Comparison of ENCODE assay signal across 24 cellular contexts in the genomic region with DNA sequence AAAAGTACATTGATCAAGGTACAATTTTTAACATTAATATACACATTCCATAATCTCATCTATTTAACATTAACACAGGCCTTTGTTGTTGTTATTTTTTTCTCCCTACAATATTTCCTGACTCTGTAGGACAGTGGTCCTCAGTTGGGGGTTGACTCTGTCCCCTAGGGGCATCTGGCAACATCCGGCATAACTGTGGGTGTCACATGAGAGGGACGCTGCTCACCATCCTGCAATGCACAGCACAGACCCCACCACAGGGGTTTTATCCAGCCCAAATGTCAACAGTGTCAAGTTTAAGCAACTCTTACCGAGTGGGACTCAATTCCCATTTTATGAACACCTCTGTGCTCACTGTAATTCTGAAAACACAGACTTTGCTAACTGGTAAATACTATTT. TPM values are rescaled to one million over a fixed set of nuclear protein-coding genes. Genes with fewer than 3 reads are reported as not detected.
DNase-seq lines count a peak whose midpoint lies in the region; ATAC-seq, FAIRE-seq and TF ChIP-seq lines count a peak whose summit lies in the region.
"Had no signal": no experiment of that assay in that cellular context is flagged by ENCODE, and none has a peak within 500 bp of the region (broad histone marks: within the 10 kb centered on the region; RNA-seq: fewer than 3 reads in every experiment).

No MANE protein-coding gene starts in this region.

- TF ChIP-seq CTCF in GM23338 (conservative IDR thresholded peaks at IDR 0.05; ENCODE audit: low read depth in 2 of 2) (no peak), GM12878 (IDR thresholded peaks at IDR 0.05 in 2 of 3, conservative IDR thresholded peaks at IDR 0.05 in 1 of 3; ENCODE audit: control insufficient read depth in 2 of 3, extremely low read depth in 1 of 3, insufficient read depth in 1 of 3, low read depth in 3 of 3, low read length in 3 of 3) (no peak), natural killer cell (IDR thresholded peaks at IDR 0.05) (no peak), osteoblast (IDR thresholded peaks at IDR 0.05; ENCODE audit: extremely low read depth, low read depth, low read length) (no peak), Peyer's patch (IDR thresholded peaks at IDR 0.05) (no peak)

- H3K27me3 Mint-ChIP-seq in activated CD4-positive, alpha-beta memory T cell treated with anti-CD3 and anti-CD28 coated beads for 36 hours: no peaks in the 10 kb centered on the region
- H3K27me3 Mint-ChIP-seq in activated CD4-positive, alpha-beta memory T cell treated with anti-CD3 and anti-CD28 coated beads, Interleukin-2, amount 10 ng/mL, durations not matched to agents 7 days and 5 days: no peaks in the 10 kb centered on the region
- H3K27me3 Mint-ChIP-seq in GM23338 (ENCODE audit: insufficient read depth, low read depth, poor library complexity): no peaks in the 10 kb centered on the region
- H3K27me3 Mint-ChIP-seq in natural killer cell (ENCODE audit: low read depth in 2 of 2): no peaks in the 10 kb centered on the region

- no peaks in the 10 kb centered on the region for H3K9me2 ChIP-seq in GM23338 (ENCODE audit: insufficient read depth)

- no peaks in the 10 kb centered on the region for H3K9me3 Mint-ChIP-seq in activated CD4-positive, alpha-beta memory T cell treated with anti-CD3 and anti-CD28 coated beads for 36 hours
- H3K9me3 Mint-ChIP-seq in activated CD4-positive, alpha-beta memory T cell treated with anti-CD3 and anti-CD28 coated beads, Interleukin-2, amount 10 ng/mL, durations not matched to agents 7 days and 5 days: no peaks in the 10 kb centered on the region
- H3K9me3 Mint-ChIP-seq in GM23338: no peaks in the 10 kb centered on the region
- no peaks in the 10 kb centered on the region for H3K9me3 Mint-ChIP-seq in natural killer cell
- H3K9me3 Mint-ChIP-seq: CD8-positive, alpha-beta memory T cell had no signal

- 74% methylated on average over 3 of the region's 3 CpGs for WGBS in GM12878 (ENCODE audit: insufficient coverage, insufficient replicate concordance, low lambda C conversion rate, missing lambda C conversion rate)

- H3K4me1 ChIP-seq in GM23338 (ENCODE audit: insufficient read depth): peaks cover 6% of the 10 kb centered on the region
- peaks cover 4% of the 10 kb centered on the region; the same call in 1 of the 2 replicates for H3K4me1 ChIP-seq in GM12878 (ENCODE audit: control insufficient read depth, insufficient read depth, low read length)
- H3K4me1 ChIP-seq in osteoblast (ENCODE audit: insufficient read depth, low read length): no peaks in the 10 kb centered on the region
- H3K4me1 ChIP-seq in Peyer's patch: peaks cover 0 to 10% (median 3%) of the 10 kb centered on the region in 4 donors
- H3K4me1 ChIP-seq: BE2C had no signal

- H3K27me3 ChIP-seq in GM23338 (ENCODE audit: insufficient read depth) (no peaks in the 10 kb centered on the region), GM12878 (replicated peaks in 1 of 2; ENCODE audit: control insufficient read depth in 2 of 2, insufficient read depth in 2 of 2, low read length in 1 of 2) (no peaks in the 10 kb centered on the region), osteoblast (ENCODE audit: insufficient read depth, low read length) (no peaks in the 10 kb centered on the region), Peyer's patch (no peaks in the 10 kb centered on the region)
- H3K27me3 ChIP-seq: BE2C had no signal

- H3K36me3 Mint-ChIP-seq in activated CD4-positive, alpha-beta memory T cell treated with anti-CD3 and anti-CD28 coated beads for 36 hours: peaks cover 42% of the 10 kb centered on the region
- peaks cover 62% of the 10 kb centered on the region for H3K36me3 Mint-ChIP-seq in activated CD4-positive, alpha-beta memory T cell treated with anti-CD3 and anti-CD28 coated beads, Interleukin-2, amount 10 ng/mL, durations not matched to agents 7 days and 5 days (ENCODE audit: low read depth)
- peaks cover 42% of the 10 kb centered on the region for H3K36me3 Mint-ChIP-seq in GM23338 (ENCODE audit: low read depth)
- peaks cover 7% of the 10 kb centered on the region for H3K36me3 Mint-ChIP-seq in natural killer cell

- no peak overlapping the region for H3K4me3 Mint-ChIP-seq in activated CD4-positive, alpha-beta memory T cell treated with anti-CD3 and anti-CD28 coated beads for 36 hours
- H3K4me3 Mint-ChIP-seq in activated CD4-positive, alpha-beta memory T cell treated with anti-CD3 and anti-CD28 coated beads, Interleukin-2, amount 10 ng/mL, durations not matched to agents 7 days and 5 days: no peak overlapping the region
- H3K4me3 Mint-ChIP-seq in GM23338 (no peak overlapping the region), natural killer cell (no peak overlapping the region)
- H3K4me3 Mint-ChIP-seq: CD8-positive, alpha-beta memory T cell had no signal

- H3K9me3 ChIP-seq in GM12878 (replicated peaks; ENCODE audit: control insufficient read depth, insufficient read depth, low read length): no peaks in the 10 kb centered on the region
- H3K9me3 ChIP-seq in osteoblast (ENCODE audit: low read depth, low read length): no peaks in the 10 kb centered on the region
- no peaks in the 10 kb centered on the region for H3K9me3 ChIP-seq in Peyer's patch
- H3K9me3 ChIP-seq: BE2C, HAP-1 had no signal

- intact Hi-C loops in activated CD4-positive, alpha-beta memory T cell treated with anti-CD3 and anti-CD28 coated beads for 36 hours (cut with micrococcal nuclease): no loop called here
- intact Hi-C loops in GM12878 (cut with micrococcal nuclease; ENCODE audit: unreplicated experiment) (loop anchor here (5.0 kb wide), 1 partner anchor 53 kb away; a partner anchor contains a TSS), natural killer cell (cut with micrococcal nuclease) (no loop called here)

- DNase-seq in activated CD4-positive, alpha-beta memory T cell treated with anti-CD3 and anti-CD28 coated beads for 36 hours: no peak
- DNase-seq in activated CD4-positive, alpha-beta memory T cell treated with anti-CD3 and anti-CD28 coated beads, Interleukin-2, amount 10 ng/mL, durations not matched to agents 7 days and 5 days: no peak
- no peak for DNase-seq in GM23338 (ENCODE audit: low spot score)
- DNase-seq in GM12878 (ENCODE audit: low read depth, low spot score): no peak
- no peak for DNase-seq in natural killer cell
- DNase-seq in osteoblast (ENCODE audit: insufficient read length, low spot score, missing footprints): no peak
- no peak for DNase-seq in Peyer's patch
- DNase-seq: 8988T; BE2C; CD8-positive, alpha-beta memory T cell; DMS79; NCI-H187 treated with DMSO at 0.1 percent for 48 hours; NCI-H2171; NCI-H446; NCI-H69; NK-92 treated with Interleukin-12 subunit alpha and Interleukin-12 subunit beta, amount 100 ng/mL, for 24 hours; RPMI8226; SIG-M5 had no signal

- H3K27ac ChIP-seq in GM23338 (ENCODE audit: low read depth): no peak overlapping the region; the same call in 1 of the 2 replicates
- H3K27ac ChIP-seq in GM12878 (ENCODE audit: control insufficient read depth, insufficient read depth): no peak overlapping the region
- H3K27ac ChIP-seq in osteoblast (ENCODE audit: low read depth, low read length): no peak overlapping the region
- H3K27ac ChIP-seq in Peyer's patch: no peak overlapping the region
- H3K27ac ChIP-seq: KMS-11 had no signal

- in situ Hi-C loops in GM12878 (cut with MboI): no loop called here

- TF ChIP-seq RAD21 in GM12878 (IDR thresholded peaks at IDR 0.05; ENCODE audit: insufficient read depth, low read depth, low read length): no peak

- no peak for FAIRE-seq in GM12878 (lab: Jason Lieb, UNC)
- FAIRE-seq: D721Med had no signal

- TSS peak; percentile 23 for BruUV-seq in GM12878 (replicated peaks; lab: Mats Ljungman, UMichigan)

- H3K79me2 ChIP-seq in GM23338 (replicated peaks; ENCODE audit: insufficient read depth) (peaks cover 24% of the 10 kb centered on the region), GM12878 (ENCODE audit: control insufficient read depth, insufficient read depth, low read length) (peaks cover 25% of the 10 kb centered on the region), osteoblast (ENCODE audit: insufficient read depth, low read length) (peaks cover 22% of the 10 kb centered on the region)

- POLR2A ChIA-PET in activated CD4-positive, alpha-beta memory T cell treated with anti-CD3 and anti-CD28 coated beads for 36 hours (lab: Charles Lee): no interaction called here
- POLR2A ChIA-PET in activated CD4-positive, alpha-beta memory T cell treated with anti-CD3 and anti-CD28 coated beads, Interleukin-2, amount 10 ng/mL, durations not matched to agents 7 days and 5 days (lab: Charles Lee): no interaction called here
- POLR2A ChIA-PET in GM12878 (lab: Charles Lee): no interaction called here

- RAD21 ChIA-PET in GM12878 (lab: Charles Lee; ENCODE audit: unreplicated experiment): no interaction called here

- H2AFZ ChIP-seq in GM23338: no peak overlapping the region
- no peak overlapping the region for H2AFZ ChIP-seq in GM12878 (ENCODE audit: control insufficient read depth, low read depth, low read length)
- H2AFZ ChIP-seq in osteoblast (ENCODE audit: low read length): no peak overlapping the region

- no peak for ATAC-seq in GM23338
- no peak for ATAC-seq in GM12878
- ATAC-seq in natural killer cell: no peak
- no peak for ATAC-seq in HG02938 (IDR thresholded peaks at IDR 0.05; ENCODE audit: unreplicated experiment)

- TF ChIP-seq POLR2A in GM12878 (IDR thresholded peaks at IDR 0.05; ENCODE audit: low read depth, low read length): no peak
- no peak for TF ChIP-seq POLR2A in Peyer's patch (IDR thresholded peaks at IDR 0.05)

- H3K9ac ChIP-seq in GM12878 (ENCODE audit: control insufficient read depth, insufficient read depth, low read length): no peak overlapping the region
- H3K9ac ChIP-seq: KMS-11 had no signal

- CTCF ChIA-PET in activated CD4-positive, alpha-beta memory T cell treated with anti-CD3 and anti-CD28 coated beads for 36 hours (lab: Charles Lee): no interaction called here
- CTCF ChIA-PET in activated CD4-positive, alpha-beta memory T cell treated with anti-CD3 and anti-CD28 coated beads, Interleukin-2, amount 10 ng/mL, durations not matched to agents 7 days and 5 days (lab: Charles Lee): no interaction called here
- CTCF ChIA-PET in GM12878 (lab: Yijun Ruan, JAX): no interaction called here

- H3K36me3 ChIP-seq in GM23338 (ENCODE audit: insufficient read depth): peaks cover 51% of the 10 kb centered on the region
- peaks cover 2 to 12% of the 10 kb centered on the region in 2 experiments for H3K36me3 ChIP-seq in GM12878 (ENCODE audit: control insufficient read depth in 2 of 2, insufficient read depth in 2 of 2, low read length in 1 of 2)
- peaks cover 33% of the 10 kb centered on the region for H3K36me3 ChIP-seq in osteoblast (ENCODE audit: insufficient read depth, low read length)
- H3K36me3 ChIP-seq in Peyer's patch: peaks cover 0 to 46% (median 5%) of the 10 kb centered on the region in 3 donors

- H3K4me2 ChIP-seq in GM23338 (no peak overlapping the region), GM12878 (ENCODE audit: control insufficient read depth, insufficient read depth) (no peak overlapping the region), osteoblast (ENCODE audit: insufficient read depth, low read length) (no peak overlapping the region)
- H3K4me2 ChIP-seq: KMS-11 had no signal

- H3K27ac Mint-ChIP-seq in activated CD4-positive, alpha-beta memory T cell treated with anti-CD3 and anti-CD28 coated beads for 36 hours: peak overlapping the region; percentile 34
- H3K27ac Mint-ChIP-seq in activated CD4-positive, alpha-beta memory T cell treated with anti-CD3 and anti-CD28 coated beads, Interleukin-2, amount 10 ng/mL, durations not matched to agents 7 days and 5 days: no peak overlapping the region
- H3K27ac Mint-ChIP-seq in GM23338 (peak overlapping the region; percentile 60; the same call in 1 of the 2 replicates), natural killer cell (peak overlapping the region; percentile 73 to 78)

- peaks cover 41% of the 10 kb centered on the region for H3K4me1 Mint-ChIP-seq in activated CD4-positive, alpha-beta memory T cell treated with anti-CD3 and anti-CD28 coated beads for 36 hours (ENCODE audit: low read depth)
- peaks cover 59% of the 10 kb centered on the region for H3K4me1 Mint-ChIP-seq in activated CD4-positive, alpha-beta memory T cell treated with anti-CD3 and anti-CD28 coated beads, Interleukin-2, amount 10 ng/mL, durations not matched to agents 7 days and 5 days
- H3K4me1 Mint-ChIP-seq in GM23338 (peaks cover 13% of the 10 kb centered on the region), natural killer cell (peaks cover 32 to 36% of the 10 kb centered on the region in 2 donors)

- SMC1A ChIA-PET in GM12878 (lab: Charles Lee; ENCODE audit: uncharacterized antibody, unreplicated experiment): no interaction called here

- no peak overlapping the region for H3K4me3 ChIP-seq in GM23338
- H3K4me3 ChIP-seq in GM12878: no peak overlapping the region
- H3K4me3 ChIP-seq in osteoblast (ENCODE audit: insufficient read depth, low read length): no peak overlapping the region
- no peak overlapping the region for H3K4me3 ChIP-seq in Peyer's patch
- H3K4me3 ChIP-seq: HAP-1 had no signal

- peaks cover 37% of the 10 kb centered on the region for H3F3A ChIP-seq in GM23338 (replicated peaks; ENCODE audit: low read depth)

- no peak for TF ChIP-seq EP300 in GM12878 (IDR thresholded peaks at IDR 0.05; ENCODE audit: borderline replicate concordance in 1 of 2, control insufficient read depth in 1 of 2, low read depth in 2 of 2, low read length in 2 of 2)

- H4K20me1 ChIP-seq in GM23338 (replicated peaks; ENCODE audit: insufficient read depth): peaks cover 41% of the 10 kb centered on the region
- H4K20me1 ChIP-seq in GM12878 (ENCODE audit: control insufficient read depth, insufficient read depth): no peaks in the 10 kb centered on the region
- peaks cover 5% of the 10 kb centered on the region for H4K20me1 ChIP-seq in osteoblast (ENCODE audit: insufficient read depth, low read length)

RNA-seq across cellular contexts. Expression of a gene that starts 8.8 kb away (rescaled TPM):
- total RNA-seq in activated CD4-positive, alpha-beta memory T cell treated with anti-CD3 and anti-CD28 coated beads for 36 hours: 10 to 100 TPM; 83.1 to 83.8 TPM
- total RNA-seq in activated CD4-positive, alpha-beta memory T cell treated with anti-CD3 and anti-CD28 coated beads, Interleukin-2, amount 10 ng/mL, durations not matched to agents 7 days and 5 days: 10 to 100 TPM; 96.0 to 96.5 TPM
- 147 and 154 TPM in 2 replicates for total RNA-seq in GM23338 (2014; rRNA removed; shearing (Covaris generic))
- 99.0 and 119 TPM in 2 replicates for polyA plus RNA-seq in GM23338 (2016; fragmentation: Nextera tagmentation; extraction: Ambion mirVana)
- 154 and 155 TPM in 2 replicates for total RNA-seq in GM12878 (2013; cell fraction: nucleolus; rRNA removed)
- total RNA-seq in GM12878 (2014; rRNA removed): 112 and 150 TPM in 2 replicates
- 152 and 163 TPM in 2 replicates for total RNA-seq in GM12878 (2014; rRNA removed; fragmentation: Illumina TruSeq; extraction: Trizol)
- 85.5 and 88.4 TPM in 2 replicates for total RNA-seq in GM12878 (2021)
- polyA plus RNA-seq in GM12878 (2011; ENCODE audit: low read depth): 57.8 TPM
- polyA plus RNA-seq in GM12878 (2011; rRNA removed): 216 and 332 TPM in 2 replicates
- polyA plus RNA-seq in GM12878 (2011; cell fraction: cytosol; rRNA removed): 66.6 and 66.7 TPM in 2 replicates
- polyA plus RNA-seq in GM12878 (2011; cell fraction: nucleus; rRNA removed): 108 and 119 TPM in 2 replicates
- 79.7 and 106 TPM in 2 replicates for polyA plus RNA-seq in GM12878 (2012)
- 156 and 224 TPM in 2 replicates for polyA plus RNA-seq in GM12878 (2014; fragmentation: Illumina TruSeq; extraction: Trizol)
- polyA plus RNA-seq in GM12878 (2014; fragmentation: Nextera tagmentation; extraction: Ambion mirVana): 100 to 1,000 TPM; 156 to 223 TPM
- 129 and 158 TPM in 2 replicates for polyA plus RNA-seq in GM12878 (2014; rRNA removed)
- polyA plus RNA-seq in GM12878 (2016; fragmentation: Nextera tagmentation; extraction: Ambion mirVana): 100 to 1,000 TPM; 202 to 206 TPM
- 82.4 and 96.9 TPM in 2 replicates for polyA minus RNA-seq in GM12878 (2011; rRNA and poly(A)+ RNA removed)
- 27.1 and 29.8 TPM in 2 replicates for polyA minus RNA-seq in GM12878 (2011; cell fraction: cytosol; rRNA and poly(A)+ RNA removed)
- polyA minus RNA-seq in GM12878 (2011; cell fraction: nucleus; rRNA and poly(A)+ RNA removed): 39.7 and 57.8 TPM in 2 replicates
- 100 to 1,000 TPM; 156 to 229 (median 163) TPM for total RNA-seq in natural killer cell
- total RNA-seq in osteoblast: 104 and 123 TPM in 2 replicates
- 10 to 100 TPM; 52.0 to 71.0 (median 60.5) TPM for total RNA-seq in Peyer's patch

RNA-seq across cellular contexts. Expression of a gene that starts 14.5 kb away (rescaled TPM):
- not detected for total RNA-seq in activated CD4-positive, alpha-beta memory T cell treated with anti-CD3 and anti-CD28 coated beads for 36 hours
- total RNA-seq in activated CD4-positive, alpha-beta memory T cell treated with anti-CD3 and anti-CD28 coated beads, Interleukin-2, amount 10 ng/mL, durations not matched to agents 7 days and 5 days: not detected
- total RNA-seq in GM23338 (2014; rRNA removed; shearing (Covaris generic)): not detected in 2 replicates
- polyA plus RNA-seq in GM23338 (2016; fragmentation: Nextera tagmentation; extraction: Ambion mirVana) (not detected in 2 replicates), GM12878 (2011; rRNA removed) (not detected in 2 replicates), GM12878 (2014; fragmentation: Illumina TruSeq; extraction: Trizol) (0.06 TPM in 1 of 2 replicates, not detected in the other), GM12878 (2014; fragmentation: Nextera tagmentation; extraction: Ambion mirVana) (not detected), GM12878 (2014; rRNA removed) (not detected in 2 replicates), GM12878 (2016; fragmentation: Nextera tagmentation; extraction: Ambion mirVana) (not detected)
- total RNA-seq in GM12878 (2013; cell fraction: nucleolus; rRNA removed): not detected in 2 replicates
- total RNA-seq in GM12878 (2014; rRNA removed) (not detected in 2 replicates), GM12878 (2014; rRNA removed; fragmentation: Illumina TruSeq; extraction: Trizol) (not detected in 2 replicates), GM12878 (2021) (not detected in 2 replicates), natural killer cell (not detected), osteoblast (not detected in 2 replicates), Peyer's patch (not detected)
- not detected for polyA plus RNA-seq in GM12878 (2011; ENCODE audit: low read depth)
- not detected in 2 replicates for polyA plus RNA-seq in GM12878 (2011; cell fraction: cytosol; rRNA removed)
- polyA plus RNA-seq in GM12878 (2011; cell fraction: nucleus; rRNA removed): not detected in 2 replicates
- not detected in 2 replicates for polyA plus RNA-seq in GM12878 (2012)
- polyA minus RNA-seq in GM12878 (2011; rRNA and poly(A)+ RNA removed): not detected in 2 replicates
- polyA minus RNA-seq in GM12878 (2011; cell fraction: cytosol; rRNA and poly(A)+ RNA removed): not detected in 2 replicates
- not detected in 2 replicates for polyA minus RNA-seq in GM12878 (2011; cell fraction: nucleus; rRNA and poly(A)+ RNA removed)
- total RNA-seq: CD8-positive, alpha-beta memory T cell; G401; OCI-LY7 had no signal
- polyA plus RNA-seq: CD8-positive, alpha-beta memory T cell had no signal

RNA-seq across cellular contexts. Expression of a gene that starts 16.1 kb away (rescaled TPM):
- total RNA-seq in activated CD4-positive, alpha-beta memory T cell treated with anti-CD3 and anti-CD28 coated beads for 36 hours: 10 to 100 TPM; 18.1 to 19.4 TPM
- 10 to 100 TPM; 31.4 to 31.6 TPM for total RNA-seq in activated CD4-positive, alpha-beta memory T cell treated with anti-CD3 and anti-CD28 coated beads, Interleukin-2, amount 10 ng/mL, durations not matched to agents 7 days and 5 days
- total RNA-seq in GM23338 (2014; rRNA removed; shearing (Covaris generic)): 9.7 and 10.2 TPM in 2 replicates
- 6.0 TPM in 2 replicates for polyA plus RNA-seq in GM23338 (2016; fragmentation: Nextera tagmentation; extraction: Ambion mirVana)
- total RNA-seq in GM12878 (2013; cell fraction: nucleolus; rRNA removed): 35.7 and 36.6 TPM in 2 replicates
- total RNA-seq in GM12878 (2014; rRNA removed): 8.0 and 8.5 TPM in 2 replicates
- 6.1 and 6.3 TPM in 2 replicates for total RNA-seq in GM12878 (2014; rRNA removed; fragmentation: Illumina TruSeq; extraction: Trizol)
- total RNA-seq in GM12878 (2021): 9.0 and 11.1 TPM in 2 replicates
- polyA plus RNA-seq in GM12878 (2011; ENCODE audit: low read depth): 5.1 TPM
- 9.7 and 10.5 TPM in 2 replicates for polyA plus RNA-seq in GM12878 (2011; rRNA removed)
- 10.4 and 10.9 TPM in 2 replicates for polyA plus RNA-seq in GM12878 (2011; cell fraction: cytosol; rRNA removed)
- 31.1 and 31.4 TPM in 2 replicates for polyA plus RNA-seq in GM12878 (2011; cell fraction: nucleus; rRNA removed)
- polyA plus RNA-seq in GM12878 (2012): 6.1 and 8.4 TPM in 2 replicates
- polyA plus RNA-seq in GM12878 (2014; fragmentation: Illumina TruSeq; extraction: Trizol): 6.4 and 6.6 TPM in 2 replicates
- 1 to 10 TPM; 1.9 to 2.5 TPM for polyA plus RNA-seq in GM12878 (2014; fragmentation: Nextera tagmentation; extraction: Ambion mirVana)
- polyA plus RNA-seq in GM12878 (2014; rRNA removed): 8.4 and 8.8 TPM in 2 replicates
- 1 to 10 TPM; 6.5 to 7.7 TPM for polyA plus RNA-seq in GM12878 (2016; fragmentation: Nextera tagmentation; extraction: Ambion mirVana)
- polyA minus RNA-seq in GM12878 (2011; rRNA and poly(A)+ RNA removed): 25.3 and 25.7 TPM in 2 replicates
- polyA minus RNA-seq in GM12878 (2011; cell fraction: cytosol; rRNA and poly(A)+ RNA removed): 4.1 and 12.3 TPM in 2 replicates
- 12.3 and 15.5 TPM in 2 replicates for polyA minus RNA-seq in GM12878 (2011; cell fraction: nucleus; rRNA and poly(A)+ RNA removed)
- total RNA-seq in natural killer cell: 10 to 100 TPM; 56.3 to 59.6 (median 57.6) TPM
- total RNA-seq in osteoblast: 18.8 and 20.6 TPM in 2 replicates
- 10 to 100 TPM; 16.8 to 28.8 (median 22.3) TPM for total RNA-seq in Peyer's patch

RNA-seq across cellular contexts. Expression of a gene that starts 51.9 kb away (rescaled TPM):
- total RNA-seq in activated CD4-positive, alpha-beta memory T cell treated with anti-CD3 and anti-CD28 coated beads for 36 hours: 100 to 1,000 TPM; 107 TPM
- 10 to 100 TPM; 50.9 to 59.6 TPM for total RNA-seq in activated CD4-positive, alpha-beta memory T cell treated with anti-CD3 and anti-CD28 coated beads, Interleukin-2, amount 10 ng/mL, durations not matched to agents 7 days and 5 days
- total RNA-seq in GM23338 (2014; rRNA removed; shearing (Covaris generic)): 48.7 and 56.5 TPM in 2 replicates
- 51.2 and 62.6 TPM in 2 replicates for polyA plus RNA-seq in GM23338 (2016; fragmentation: Nextera tagmentation; extraction: Ambion mirVana)
- 89.9 and 93.0 TPM in 2 replicates for total RNA-seq in GM12878 (2013; cell fraction: nucleolus; rRNA removed)
- 58.5 and 64.6 TPM in 2 replicates for total RNA-seq in GM12878 (2014; rRNA removed)
- total RNA-seq in GM12878 (2014; rRNA removed; fragmentation: Illumina TruSeq; extraction: Trizol): 88.7 and 89.6 TPM in 2 replicates
- total RNA-seq in GM12878 (2021): 82.2 and 93.9 TPM in 2 replicates
- 24.6 TPM for polyA plus RNA-seq in GM12878 (2011; ENCODE audit: low read depth)
- 62.0 and 68.8 TPM in 2 replicates for polyA plus RNA-seq in GM12878 (2011; rRNA removed)
- 23.3 and 23.5 TPM in 2 replicates for polyA plus RNA-seq in GM12878 (2011; cell fraction: cytosol; rRNA removed)
- polyA plus RNA-seq in GM12878 (2011; cell fraction: nucleus; rRNA removed): 45.3 and 63.4 TPM in 2 replicates
- 37.8 and 48.2 TPM in 2 replicates for polyA plus RNA-seq in GM12878 (2012)
- polyA plus RNA-seq in GM12878 (2014; fragmentation: Illumina TruSeq; extraction: Trizol): 74.9 and 99.3 TPM in 2 replicates
- 10 to 100 TPM; 60.3 to 68.0 TPM for polyA plus RNA-seq in GM12878 (2014; fragmentation: Nextera tagmentation; extraction: Ambion mirVana)
- 61.7 and 66.3 TPM in 2 replicates for polyA plus RNA-seq in GM12878 (2014; rRNA removed)
- polyA plus RNA-seq in GM12878 (2016; fragmentation: Nextera tagmentation; extraction: Ambion mirVana): 100 to 1,000 TPM; 115 to 118 TPM
- 34.4 and 44.0 TPM in 2 replicates for polyA minus RNA-seq in GM12878 (2011; rRNA and poly(A)+ RNA removed)
- polyA minus RNA-seq in GM12878 (2011; cell fraction: cytosol; rRNA and poly(A)+ RNA removed): 9.5 and 14.7 TPM in 2 replicates
- 28.4 and 54.9 TPM in 2 replicates for polyA minus RNA-seq in GM12878 (2011; cell fraction: nucleus; rRNA and poly(A)+ RNA removed)
- total RNA-seq in natural killer cell: 10 to 100 TPM; 53.9 to 99.6 (median 72.5) TPM
- total RNA-seq in osteoblast: 25.0 and 27.1 TPM in 2 replicates
- 100 to 1,000 TPM in 1 of 4 donors, 10 to 100 TPM in 3; 16.9 to 196 (median 22.6) TPM for total RNA-seq in Peyer's patch
